In genomic region chr1:113780363-113781146, GRCh38 we compare ENCODE assay signal across 11 cellular contexts. TPM values are rescaled to one million over a fixed set of nuclear protein-coding genes. Genes with fewer than 3 reads are reported as not detected.
DNase-seq lines count a peak whose midpoint lies in the region; ATAC-seq and TF ChIP-seq lines count a peak whose summit lies in the region.
"Had no signal": no experiment of that assay in that cellular context is flagged by ENCODE, and none has a peak within 500 bp of the region (broad histone marks: within the 10 kb centered on the region; RNA-seq: fewer than 3 reads in every experiment).

No MANE protein-coding gene starts in this region.

- H3K36me3 ChIP-seq in CD4-positive, alpha-beta memory T cell (ENCODE audit: insufficient read depth, low read length), result peaks cover 13% of the 10 kb centered on the region
- H3K36me3 ChIP-seq in KMS-11 (ENCODE audit: insufficient read depth), result no peaks in the 10 kb centered on the region
- peaks cover 12% of the 10 kb centered on the region; the same call in 1 of the 2 replicates for H3K36me3 ChIP-seq in GM23248 (ENCODE audit: low read depth)
- no peaks in the 10 kb centered on the region for H3K36me3 ChIP-seq in prostate gland

- no peak overlapping the region; the same call in 1 of the 2 replicates for H3K9ac ChIP-seq in KMS-11
- H3K9ac ChIP-seq in GM23248, result no peak overlapping the region

- peak overlapping the region; percentile 38 for H3K27ac ChIP-seq in CD4-positive, alpha-beta memory T cell (ENCODE audit: low read depth, low read length)
- peak overlapping the region; percentile 12; the same call in 1 of the 2 replicates for H3K27ac ChIP-seq in KMS-11
- no peak overlapping the region for H3K27ac ChIP-seq in GM23248
- H3K27ac ChIP-seq in prostate gland, result no peak overlapping the region

- intact Hi-C loops in CD4-positive, alpha-beta memory T cell (cut with micrococcal nuclease), result loop anchor here (2.0 kb wide), 1 partner anchor 22 kb away; the partner anchor contains the start of gene PHTF1
- intact Hi-C loops in prostate gland (cut with DNase I), result no loop called here

- no peaks in the 10 kb centered on the region for H3K27me3 Mint-ChIP-seq in CD4-positive, alpha-beta memory T cell
- H3K27me3 Mint-ChIP-seq: activated naive CD4-positive, alpha-beta T cell treated with anti-CD3 and anti-CD28 coated beads, Interleukin-2, amount 50 U/mL, for 24 hours had no signal

- POLR2A ChIA-PET in CD4-positive, alpha-beta memory T cell (lab: Charles Lee; ENCODE audit: partially characterized antibody), result interaction anchor here (0.7 to 5.9 kb wide), 13 partner anchors 8 to 151 kb away, joined by 3 to 45 read pairs (median 5); partner anchors contain the start of genes AP4B1, DCLRE1B, PHTF1 and RSBN1

- TF ChIP-seq CTCF in KMS-11 (conservative IDR thresholded peaks at IDR 0.05; ENCODE audit: low read depth, low read length) (no peak), prostate gland (IDR thresholded peaks at IDR 0.05) (no peak)

- H3K36me3 Mint-ChIP-seq in CD4-positive, alpha-beta memory T cell, result peaks cover 17 to 18% of the 10 kb centered on the region in 2 donors

- peak overlapping the region; percentile 76 for H3K4me2 ChIP-seq in KMS-11
- no peak overlapping the region for H3K4me2 ChIP-seq in GM23248 (ENCODE audit: unreplicated experiment)

- peak in 4 of 5 donors; percentile 26 to 41 (median 32) for DNase-seq in CD4-positive, alpha-beta memory T cell
- DNase-seq in astrocyte of the hippocampus (ENCODE audit: low read depth, low spot score) (peak; percentile 11), GM23248 (no peak), prostate gland (ENCODE audit: low spot score) (no peak), NCI-H128 (lab: John Stamatoyannopoulos, UW; ENCODE audit: unreplicated experiment) (no peak), NCI-H2171 (lab: John Stamatoyannopoulos, UW) (no peak)
- DNase-seq: NCI-H226, T1000 had no signal

- no peaks in the 10 kb centered on the region for H3K9me3 ChIP-seq in CD4-positive, alpha-beta memory T cell (ENCODE audit: control insufficient read depth in 1 of 2, low read length in 2 of 2)
- H3K9me3 ChIP-seq in GM23248 (ENCODE audit: low read depth) (no peaks in the 10 kb centered on the region), prostate gland (no peaks in the 10 kb centered on the region)

- no peaks in the 10 kb centered on the region for H3K9me3 Mint-ChIP-seq in CD4-positive, alpha-beta memory T cell
- H3K9me3 Mint-ChIP-seq: activated naive CD4-positive, alpha-beta T cell treated with anti-CD3 and anti-CD28 coated beads, Interleukin-2, amount 50 U/mL, for 24 hours had no signal

- CTCF ChIA-PET in CD4-positive, alpha-beta memory T cell (lab: Charles Lee; ENCODE audit: partially characterized antibody), result interaction anchor here (0.8 to 2.4 kb wide), 3 partner anchors 22 to 124 kb away, joined by 3 to 11 read pairs (median 4); partner anchors contain the start of gene RSBN1

- peak; percentile 44 for ATAC-seq in GM21367 (IDR thresholded peaks at IDR 0.05; ENCODE audit: unreplicated experiment)

- WGBS in GM23248 (ENCODE audit: low coverage in 1 of 2, low lambda C conversion rate in 2 of 2, missing lambda C conversion rate in 2 of 2), 2 experiments, result 89 to 91% methylated on average over 5 of the region's 5 CpGs
- 64% methylated on average over 5 of the region's 5 CpGs for WGBS in prostate gland

- H3F3A ChIP-seq in GM23248 (ENCODE audit: insufficient read depth), result peaks cover 25% of the 10 kb centered on the region

- H3K27me3 ChIP-seq in CD4-positive, alpha-beta memory T cell (ENCODE audit: insufficient read depth, low read length), result no peaks in the 10 kb centered on the region
- H3K27me3 ChIP-seq in KMS-11 (ENCODE audit: insufficient read depth, low read depth) (no peaks in the 10 kb centered on the region), GM23248 (replicated peaks; ENCODE audit: insufficient read depth) (no peaks in the 10 kb centered on the region), prostate gland (replicated peaks; ENCODE audit: insufficient read depth) (no peaks in the 10 kb centered on the region)

- TF ChIP-seq POLR2A in prostate gland (IDR thresholded peaks at IDR 0.05), result no peak

- no peak overlapping the region for H3K27ac Mint-ChIP-seq in CD4-positive, alpha-beta memory T cell
- H3K27ac Mint-ChIP-seq: activated naive CD4-positive, alpha-beta T cell treated with anti-CD3 and anti-CD28 coated beads, Interleukin-2, amount 50 U/mL, for 24 hours had no signal

- no peaks in the 10 kb centered on the region for H3K9me2 ChIP-seq in GM23248 (ENCODE audit: insufficient read depth)

- in situ Hi-C loops in GM23248 (cut with MboI), result no loop called here

- H3K4me1 Mint-ChIP-seq in CD4-positive, alpha-beta memory T cell, result peaks cover 3 to 32% (median 17%) of the 10 kb centered on the region in 4 donors

- peak overlapping the region in 1 of 2 donors; percentile 7 for H3K4me3 ChIP-seq in CD4-positive, alpha-beta memory T cell (ENCODE audit: low read length in 2 of 2)
- H3K4me3 ChIP-seq in KMS-11 (IDR thresholded peaks at IDR 0.05; ENCODE audit: insufficient read depth, low read depth, low read length) (no peak overlapping the region), GM23248 (no peak overlapping the region), prostate gland (no peak overlapping the region)

- no peak overlapping the region for H2AFZ ChIP-seq in KMS-11 (ENCODE audit: low read depth)
- H2AFZ ChIP-seq in GM23248, result no peak overlapping the region

- H3K4me3 Mint-ChIP-seq in CD4-positive, alpha-beta memory T cell, result no peak overlapping the region
- H3K4me3 Mint-ChIP-seq: activated naive CD4-positive, alpha-beta T cell treated with anti-CD3 and anti-CD28 coated beads, Interleukin-2, amount 50 U/mL, for 24 hours had no signal

- H3K4me1 ChIP-seq in CD4-positive, alpha-beta memory T cell (ENCODE audit: insufficient read depth, low read length), result peaks cover 74% of the 10 kb centered on the region
- H3K4me1 ChIP-seq in KMS-11 (ENCODE audit: low read depth, poor library complexity, severe bottlenecking), result peaks cover 71% of the 10 kb centered on the region
- peaks cover 38% of the 10 kb centered on the region for H3K4me1 ChIP-seq in GM23248 (ENCODE audit: insufficient read depth)
- no peaks in the 10 kb centered on the region for H3K4me1 ChIP-seq in prostate gland (replicated peaks)

- H4K20me1 ChIP-seq in KMS-11 (ENCODE audit: insufficient read depth) (0 out of 2 replicates have a peak, but pooled peaks cover 5% of the 10 kb centered on the region), GM23248 (ENCODE audit: insufficient read depth) (peaks cover 12% of the 10 kb centered on the region; the same call in 1 of the 2 replicates)

- no peaks in the 10 kb centered on the region; the same call in 1 of the 2 replicates for H3K79me2 ChIP-seq in KMS-11 (ENCODE audit: insufficient read depth, low read depth)
- H3K79me2 ChIP-seq in GM23248 (ENCODE audit: insufficient read depth), result peaks cover 97% of the 10 kb centered on the region

RNA-seq across cellular contexts. Expression of gene PHTF1, which starts 21.3 kb away (rescaled TPM):
- 1 to 10 TPM; 8.7 to 9.8 TPM for total RNA-seq in CD4-positive, alpha-beta memory T cell
- 1 to 10 TPM; 7.2 to 9.5 TPM for polyA plus RNA-seq in CD4-positive, alpha-beta memory T cell
- total RNA-seq in GM23248 (2014; rRNA removed; shearing (Covaris generic)), result 17.3 and 18.2 TPM in 2 replicates
- 15.9 TPM in 2 replicates for polyA plus RNA-seq in GM23248 (2016; fragmentation: Nextera tagmentation; extraction: Ambion mirVana)
- total RNA-seq in prostate gland, result 10 to 100 TPM; 11.7 to 13.4 TPM

RNA-seq across cellular contexts. Expression of gene RSBN1, which starts 31.7 kb away (rescaled TPM):
- total RNA-seq in CD4-positive, alpha-beta memory T cell, result 10 to 100 TPM; 58.7 to 60.2 TPM
- 10 to 100 TPM; 41.1 to 52.0 TPM for polyA plus RNA-seq in CD4-positive, alpha-beta memory T cell
- total RNA-seq in GM23248 (2014; rRNA removed; shearing (Covaris generic)), result 7.5 and 10.0 TPM in 2 replicates
- polyA plus RNA-seq in GM23248 (2016; fragmentation: Nextera tagmentation; extraction: Ambion mirVana), result 8.3 and 8.7 TPM in 2 replicates
- 10 to 100 TPM; 23.1 to 24.0 TPM for total RNA-seq in prostate gland

Comparison
In these comparisons a context has a peak if more than half of its experiments do, and no peak if none do; other contexts are left out.
1. DNase-seq: peak in CD4-positive, alpha-beta memory T cell (4 of 5) and astrocyte of the hippocampus (single experiment); none in GM23248 (single experiment), prostate gland (single experiment), NCI-H128 (single experiment) and NCI-H2171 (single experiment).
2. H3K27ac ChIP-seq: peak in CD4-positive, alpha-beta memory T cell (single experiment) and KMS-11 (single experiment); none in GM23248 (single experiment) and prostate gland (0 of 2).